Comparison of ENCODE assay signal across 16 cellular contexts in the genomic region with DNA sequence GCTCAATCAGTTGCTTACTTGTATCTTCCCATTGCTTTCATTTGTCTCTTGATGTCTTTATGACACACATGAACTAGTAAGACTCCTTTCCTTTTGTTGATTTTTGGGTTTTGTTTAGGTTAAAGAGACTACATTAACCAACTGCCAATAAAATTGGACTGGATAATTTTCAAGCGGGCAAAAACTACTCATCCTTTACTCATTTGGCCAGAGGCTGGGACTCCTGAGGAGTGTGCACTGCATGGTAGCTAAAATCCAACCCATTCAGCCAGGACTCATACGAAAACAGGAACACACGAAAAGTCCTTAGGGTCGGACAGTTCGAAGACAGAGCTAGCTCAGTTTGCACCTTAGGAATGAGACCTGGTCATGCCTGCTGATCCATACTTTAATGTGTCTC. TPM values are rescaled to one million over a fixed set of nuclear protein-coding genes. Genes with fewer than 3 reads are reported as not detected.
DNase-seq lines count a peak whose midpoint lies in the region; ATAC-seq and TF ChIP-seq lines count a peak whose summit lies in the region.
"Had no signal": no experiment of that assay in that cellular context is flagged by ENCODE, and none has a peak within 500 bp of the region (broad histone marks: within the 10 kb centered on the region; RNA-seq: fewer than 3 reads in every experiment).

No MANE protein-coding gene starts in this region.

- ATAC-seq in PC-3 (peak; percentile 71), GM19324 (IDR thresholded peaks at IDR 0.05; ENCODE audit: low FRiP score, unreplicated experiment) (no peak)
- ATAC-seq: A549 had no signal

- H3K9me3 ChIP-seq in PC-3 (ENCODE audit: low read length): no peaks in the 10 kb centered on the region
- H3K9me3 ChIP-seq: A549 had no signal

- no peaks in the 10 kb centered on the region for H3F3A ChIP-seq in PC-3 (ENCODE audit: low read length, unreplicated experiment)

- peaks cover 9% of the 10 kb centered on the region for H3K27me3 Mint-ChIP-seq in mesothelial cell of epicardium (ENCODE audit: low read depth)

- intact Hi-C loops in PC-3 (cut with micrococcal nuclease): no loop called here

- H3K4me3 Mint-ChIP-seq in mesothelial cell of epicardium: no peak overlapping the region
- H3K4me3 Mint-ChIP-seq: CD8-positive, alpha-beta memory T cell had no signal

- peak overlapping the region; percentile 74 for H3K27ac Mint-ChIP-seq in mesothelial cell of epicardium
- H3K27ac Mint-ChIP-seq: CD8-positive, alpha-beta memory T cell had no signal

- H3K4me2 ChIP-seq in PC-3 (ENCODE audit: low read length): peak overlapping the region; percentile 79
- H3K4me2 ChIP-seq: A549 had no signal

- H3K9ac ChIP-seq in PC-3 (ENCODE audit: low read length): peak overlapping the region; percentile 63
- H3K9ac ChIP-seq: BLaER1 treated with 17β-estradiol and CSF1 and Interleukin-3, amounts not matched to agents 10 nM and 100 nM had no signal

- no TSS peak for BruUV-seq in PC-3 (replicated peaks; lab: Mats Ljungman, UMichigan)

- peak overlapping the region; percentile 5 for H2AFZ ChIP-seq in PC-3 (ENCODE audit: low read length)

- H3K9me2 ChIP-seq in PC-3 (replicated peaks; ENCODE audit: low read length): no peaks in the 10 kb centered on the region

- H3K9me3 Mint-ChIP-seq in mesothelial cell of epicardium: no peaks in the 10 kb centered on the region
- H3K9me3 Mint-ChIP-seq: CD8-positive, alpha-beta memory T cell had no signal

- TF ChIP-seq CTCF in PC-3 (conservative IDR thresholded peaks at IDR 0.05; ENCODE audit: low read depth, low read length) (no peak), epithelial cell of esophagus (IDR thresholded peaks at IDR 0.05; ENCODE audit: insufficient read depth, low read depth, low read length, missing control alignments) (no peak), mesothelial cell of epicardium (IDR thresholded peaks at IDR 0.05; ENCODE audit: unreplicated experiment) (no peak)

- peak overlapping the region; percentile 93 for H3K27ac ChIP-seq in PC-3 (ENCODE audit: low read length)
- H3K27ac ChIP-seq: A549; BLaER1 treated with 17β-estradiol and CSF1 and Interleukin-3, amounts not matched to agents 10 nM and 100 nM had no signal

- H3K4me3 ChIP-seq in PC-3 (ENCODE audit: low read length) (peak overlapping the region; percentile 61), epithelial cell of esophagus (ENCODE audit: low read length) (no peak overlapping the region)
- H3K4me3 ChIP-seq: A549; BLaER1 treated with 17β-estradiol and CSF1 and Interleukin-3, amounts not matched to agents 10 nM and 100 nM had no signal

- peaks cover 25% of the 10 kb centered on the region for H3K4me1 Mint-ChIP-seq in mesothelial cell of epicardium
- H3K4me1 Mint-ChIP-seq: CD8-positive, alpha-beta memory T cell had no signal

- no peaks in the 10 kb centered on the region for H3K27me3 ChIP-seq in PC-3 (ENCODE audit: low read length)
- H3K27me3 ChIP-seq: BLaER1 treated with 17β-estradiol and CSF1 and Interleukin-3, amounts not matched to agents 10 nM and 100 nM had no signal

- POLR2A ChIA-PET in PC-3 (lab: Charles Lee; ENCODE audit: unreplicated experiment): interaction anchor here (0.5 kb wide), 1 partner anchor 17 kb away, joined by 23 read pairs; no protein-coding TSS in a partner anchor

- no peaks in the 10 kb centered on the region for H3K79me2 ChIP-seq in PC-3 (ENCODE audit: low read length)

- CTCF ChIA-PET in PC-3 (lab: Charles Lee): interaction anchor here (1.6 kb wide), 1 partner anchor 18 kb away, joined by 5 read pairs; no protein-coding TSS in a partner anchor

- peaks cover 6% of the 10 kb centered on the region for H3K36me3 Mint-ChIP-seq in mesothelial cell of epicardium

- no peaks in the 10 kb centered on the region for H4K20me1 ChIP-seq in PC-3 (ENCODE audit: low read length)
- H4K20me1 ChIP-seq: BLaER1 treated with 17β-estradiol and CSF1 and Interleukin-3, amounts not matched to agents 10 nM and 100 nM had no signal

- H3K4me1 ChIP-seq in PC-3 (ENCODE audit: insufficient read depth, low read length): peaks cover 37% of the 10 kb centered on the region
- H3K4me1 ChIP-seq: A549 had no signal

- H3K36me3 ChIP-seq in PC-3 (ENCODE audit: low read depth, low read length): no peaks in the 10 kb centered on the region

- DNase-seq in EL (peak; percentile 41), PC-3 (peak; percentile 88), epithelial cell of esophagus (ENCODE audit: low read depth) (peak; percentile 48), mesothelial cell of epicardium (ENCODE audit: low spot score in 2 of 2, unreplicated experiment in 2 of 2) (no peak), activated T-cell treated with anti-CD3 and anti-CD28 coated beads for 4 hours (no peak), SIG-M5 (lab: John Stamatoyannopoulos, UW) (no peak)
- DNase-seq: CD8-positive, alpha-beta memory T cell; DMS79; NCI-H1105; NCI-H1694; NCI-H524; Right ventricle myocardium superior had no signal

RNA-seq across cellular contexts. Expression of gene SLC46A2, which starts 6.0 kb away (rescaled TPM):
- total RNA-seq in PC-3 (2014; rRNA removed): not detected in 2 replicates
- total RNA-seq in mesothelial cell of epicardium: not detected in 3 replicates
- total RNA-seq: CD8-positive, alpha-beta memory T cell; H4; Right ventricle myocardium superior had no signal

Comparison
In these comparisons a context has a peak if more than half of its experiments do, and no peak if none do; other contexts are left out.
1. DNase-seq: peak in EL (single experiment), PC-3 (single experiment) and epithelial cell of esophagus (single experiment); none in mesothelial cell of epicardium (0 of 2), activated T-cell treated with anti-CD3 and anti-CD28 coated beads for 4 hours (single experiment) and SIG-M5 (single experiment).